Comparison of ENCODE assay signal across 2 cellular contexts in the genomic region with DNA sequence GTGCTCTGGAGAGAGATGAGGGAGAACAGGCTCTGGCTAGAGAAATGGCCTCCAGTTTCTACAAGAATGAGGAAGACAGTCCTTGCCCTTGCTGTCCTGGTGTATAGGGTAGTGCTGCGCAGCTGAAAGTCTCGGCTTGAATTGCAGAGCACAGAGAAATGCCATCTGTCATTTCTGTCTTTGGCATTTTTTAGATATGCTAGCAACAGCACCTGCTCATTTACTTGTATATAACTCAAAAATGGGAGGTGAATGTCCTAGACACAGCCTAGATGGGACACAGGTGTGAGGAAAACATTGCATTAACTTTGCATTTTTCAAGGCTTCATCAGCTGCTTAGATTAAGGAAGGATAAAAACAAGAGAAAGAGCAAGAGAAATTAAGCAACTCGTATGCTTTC.
TF ChIP-seq lines count a peak whose summit lies in the region.

No MANE protein-coding gene starts in this region.

TF ChIP-seq in WTC11, 78 proteins besides CTCF, POLR2A, EP300 and RAD21:
- no peak for TF ChIP-seq FOXP1 (CRISPR knock-in tag; IDR thresholded peaks at IDR 0.05; ENCODE audit: borderline replicate concordance)
- no peak for TF ChIP-seq KAT7 (CRISPR knock-in tag; IDR thresholded peaks at IDR 0.05; ENCODE audit: borderline replicate concordance)
- TF ChIP-seq MXD4 (CRISPR knock-in tag; IDR thresholded peaks at IDR 0.05; ENCODE audit: borderline replicate concordance), result no peak
- no peak for TF ChIP-seq RELA (CRISPR knock-in tag; IDR thresholded peaks at IDR 0.05; ENCODE audit: borderline replicate concordance)
- no peak for TF ChIP-seq ZNF263 (CRISPR knock-in tag; IDR thresholded peaks at IDR 0.05; ENCODE audit: low read depth)
- TF ChIP-seq GABPB1 (CRISPR knock-in tag; IDR thresholded peaks at IDR 0.05), result no peak
- TF ChIP-seq, protein P1, sequence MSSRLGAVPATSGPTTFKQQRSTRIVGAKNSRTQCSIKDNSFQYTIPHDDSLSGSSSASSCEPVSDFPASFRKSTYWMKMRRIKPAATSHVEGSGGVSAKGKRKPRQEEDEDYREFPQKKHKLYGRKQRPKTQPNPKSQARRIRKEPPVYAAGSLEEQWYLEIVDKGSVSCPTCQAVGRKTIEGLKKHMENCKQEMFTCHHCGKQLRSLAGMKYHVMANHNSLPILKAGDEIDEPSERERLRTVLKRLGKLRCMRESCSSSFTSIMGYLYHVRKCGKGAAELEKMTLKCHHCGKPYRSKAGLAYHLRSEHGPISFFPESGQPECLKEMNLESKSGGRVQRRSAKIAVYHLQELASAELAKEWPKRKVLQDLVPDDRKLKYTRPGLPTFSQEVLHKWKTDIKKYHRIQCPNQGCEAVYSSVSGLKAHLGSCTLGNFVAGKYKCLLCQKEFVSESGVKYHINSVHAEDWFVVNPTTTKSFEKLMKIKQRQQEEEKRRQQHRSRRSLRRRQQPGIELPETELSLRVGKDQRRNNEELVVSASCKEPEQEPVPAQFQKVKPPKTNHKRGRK (CRISPR knock-in tag; IDR thresholded peaks at IDR 0.05; ENCODE audit: borderline replicate concordance), result no peak

TF ChIP-seq in H1, 55 proteins besides CTCF, POLR2A, EP300 and RAD21:
- TF ChIP-seq KDM1A (IDR thresholded peaks at IDR 0.05; ENCODE audit: borderline replicate concordance, low read length) (no peak), EZH2 (IDR thresholded peaks at IDR 0.05; ENCODE audit: low read depth, low read length, severe bottlenecking) (no peak), GTF2F1 (IDR thresholded peaks at IDR 0.05; ENCODE audit: borderline replicate concordance, low read depth, low read length) (no peak), RBBP5 (IDR thresholded peaks at IDR 0.05; ENCODE audit: borderline replicate concordance, low read depth, low read length) (no peak), ZNF274 (IDR thresholded peaks at IDR 0.05; ENCODE audit: borderline replicate concordance, extremely low read depth, low read length) (no peak), HDAC2 (IDR thresholded peaks at IDR 0.05; ENCODE audit: borderline replicate concordance in 1 of 2, low read depth in 2 of 2, low read length in 2 of 2) (no peak), CHD1 (IDR thresholded peaks at IDR 0.05; ENCODE audit: low read depth, low read length) (no peak), TEAD4 (IDR thresholded peaks at IDR 0.05; ENCODE audit: low read depth, low read length) (no peak), GABPA (IDR thresholded peaks at IDR 0.05; ENCODE audit: borderline replicate concordance, insufficient read depth, low read length) (no peak), NANOG (IDR thresholded peaks at IDR 0.05; ENCODE audit: insufficient read depth, low read depth, low read length, poor library complexity, severe bottlenecking) (no peak), TCF12 (IDR thresholded peaks at IDR 0.05; ENCODE audit: low read depth, low read length) (no peak), SP4 (IDR thresholded peaks at IDR 0.05; ENCODE audit: low read length) (no peak), HDAC6 (IDR thresholded peaks at IDR 0.05; ENCODE audit: low read depth, low read length) (no peak), SP1 (IDR thresholded peaks at IDR 0.05; ENCODE audit: low read depth, low read length) (no peak), KDM4A (IDR thresholded peaks at IDR 0.05; ENCODE audit: low read depth, low read length, severe bottlenecking) (no peak)
- TF ChIP-seq, protein P2, sequence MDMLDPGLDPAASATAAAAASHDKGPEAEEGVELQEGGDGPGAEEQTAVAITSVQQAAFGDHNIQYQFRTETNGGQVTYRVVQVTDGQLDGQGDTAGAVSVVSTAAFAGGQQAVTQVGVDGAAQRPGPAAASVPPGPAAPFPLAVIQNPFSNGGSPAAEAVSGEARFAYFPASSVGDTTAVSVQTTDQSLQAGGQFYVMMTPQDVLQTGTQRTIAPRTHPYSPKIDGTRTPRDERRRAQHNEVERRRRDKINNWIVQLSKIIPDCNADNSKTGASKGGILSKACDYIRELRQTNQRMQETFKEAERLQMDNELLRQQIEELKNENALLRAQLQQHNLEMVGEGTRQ (IDR thresholded peaks at IDR 0.05; ENCODE audit: low read length), result no peak
- TF ChIP-seq, protein P3, sequence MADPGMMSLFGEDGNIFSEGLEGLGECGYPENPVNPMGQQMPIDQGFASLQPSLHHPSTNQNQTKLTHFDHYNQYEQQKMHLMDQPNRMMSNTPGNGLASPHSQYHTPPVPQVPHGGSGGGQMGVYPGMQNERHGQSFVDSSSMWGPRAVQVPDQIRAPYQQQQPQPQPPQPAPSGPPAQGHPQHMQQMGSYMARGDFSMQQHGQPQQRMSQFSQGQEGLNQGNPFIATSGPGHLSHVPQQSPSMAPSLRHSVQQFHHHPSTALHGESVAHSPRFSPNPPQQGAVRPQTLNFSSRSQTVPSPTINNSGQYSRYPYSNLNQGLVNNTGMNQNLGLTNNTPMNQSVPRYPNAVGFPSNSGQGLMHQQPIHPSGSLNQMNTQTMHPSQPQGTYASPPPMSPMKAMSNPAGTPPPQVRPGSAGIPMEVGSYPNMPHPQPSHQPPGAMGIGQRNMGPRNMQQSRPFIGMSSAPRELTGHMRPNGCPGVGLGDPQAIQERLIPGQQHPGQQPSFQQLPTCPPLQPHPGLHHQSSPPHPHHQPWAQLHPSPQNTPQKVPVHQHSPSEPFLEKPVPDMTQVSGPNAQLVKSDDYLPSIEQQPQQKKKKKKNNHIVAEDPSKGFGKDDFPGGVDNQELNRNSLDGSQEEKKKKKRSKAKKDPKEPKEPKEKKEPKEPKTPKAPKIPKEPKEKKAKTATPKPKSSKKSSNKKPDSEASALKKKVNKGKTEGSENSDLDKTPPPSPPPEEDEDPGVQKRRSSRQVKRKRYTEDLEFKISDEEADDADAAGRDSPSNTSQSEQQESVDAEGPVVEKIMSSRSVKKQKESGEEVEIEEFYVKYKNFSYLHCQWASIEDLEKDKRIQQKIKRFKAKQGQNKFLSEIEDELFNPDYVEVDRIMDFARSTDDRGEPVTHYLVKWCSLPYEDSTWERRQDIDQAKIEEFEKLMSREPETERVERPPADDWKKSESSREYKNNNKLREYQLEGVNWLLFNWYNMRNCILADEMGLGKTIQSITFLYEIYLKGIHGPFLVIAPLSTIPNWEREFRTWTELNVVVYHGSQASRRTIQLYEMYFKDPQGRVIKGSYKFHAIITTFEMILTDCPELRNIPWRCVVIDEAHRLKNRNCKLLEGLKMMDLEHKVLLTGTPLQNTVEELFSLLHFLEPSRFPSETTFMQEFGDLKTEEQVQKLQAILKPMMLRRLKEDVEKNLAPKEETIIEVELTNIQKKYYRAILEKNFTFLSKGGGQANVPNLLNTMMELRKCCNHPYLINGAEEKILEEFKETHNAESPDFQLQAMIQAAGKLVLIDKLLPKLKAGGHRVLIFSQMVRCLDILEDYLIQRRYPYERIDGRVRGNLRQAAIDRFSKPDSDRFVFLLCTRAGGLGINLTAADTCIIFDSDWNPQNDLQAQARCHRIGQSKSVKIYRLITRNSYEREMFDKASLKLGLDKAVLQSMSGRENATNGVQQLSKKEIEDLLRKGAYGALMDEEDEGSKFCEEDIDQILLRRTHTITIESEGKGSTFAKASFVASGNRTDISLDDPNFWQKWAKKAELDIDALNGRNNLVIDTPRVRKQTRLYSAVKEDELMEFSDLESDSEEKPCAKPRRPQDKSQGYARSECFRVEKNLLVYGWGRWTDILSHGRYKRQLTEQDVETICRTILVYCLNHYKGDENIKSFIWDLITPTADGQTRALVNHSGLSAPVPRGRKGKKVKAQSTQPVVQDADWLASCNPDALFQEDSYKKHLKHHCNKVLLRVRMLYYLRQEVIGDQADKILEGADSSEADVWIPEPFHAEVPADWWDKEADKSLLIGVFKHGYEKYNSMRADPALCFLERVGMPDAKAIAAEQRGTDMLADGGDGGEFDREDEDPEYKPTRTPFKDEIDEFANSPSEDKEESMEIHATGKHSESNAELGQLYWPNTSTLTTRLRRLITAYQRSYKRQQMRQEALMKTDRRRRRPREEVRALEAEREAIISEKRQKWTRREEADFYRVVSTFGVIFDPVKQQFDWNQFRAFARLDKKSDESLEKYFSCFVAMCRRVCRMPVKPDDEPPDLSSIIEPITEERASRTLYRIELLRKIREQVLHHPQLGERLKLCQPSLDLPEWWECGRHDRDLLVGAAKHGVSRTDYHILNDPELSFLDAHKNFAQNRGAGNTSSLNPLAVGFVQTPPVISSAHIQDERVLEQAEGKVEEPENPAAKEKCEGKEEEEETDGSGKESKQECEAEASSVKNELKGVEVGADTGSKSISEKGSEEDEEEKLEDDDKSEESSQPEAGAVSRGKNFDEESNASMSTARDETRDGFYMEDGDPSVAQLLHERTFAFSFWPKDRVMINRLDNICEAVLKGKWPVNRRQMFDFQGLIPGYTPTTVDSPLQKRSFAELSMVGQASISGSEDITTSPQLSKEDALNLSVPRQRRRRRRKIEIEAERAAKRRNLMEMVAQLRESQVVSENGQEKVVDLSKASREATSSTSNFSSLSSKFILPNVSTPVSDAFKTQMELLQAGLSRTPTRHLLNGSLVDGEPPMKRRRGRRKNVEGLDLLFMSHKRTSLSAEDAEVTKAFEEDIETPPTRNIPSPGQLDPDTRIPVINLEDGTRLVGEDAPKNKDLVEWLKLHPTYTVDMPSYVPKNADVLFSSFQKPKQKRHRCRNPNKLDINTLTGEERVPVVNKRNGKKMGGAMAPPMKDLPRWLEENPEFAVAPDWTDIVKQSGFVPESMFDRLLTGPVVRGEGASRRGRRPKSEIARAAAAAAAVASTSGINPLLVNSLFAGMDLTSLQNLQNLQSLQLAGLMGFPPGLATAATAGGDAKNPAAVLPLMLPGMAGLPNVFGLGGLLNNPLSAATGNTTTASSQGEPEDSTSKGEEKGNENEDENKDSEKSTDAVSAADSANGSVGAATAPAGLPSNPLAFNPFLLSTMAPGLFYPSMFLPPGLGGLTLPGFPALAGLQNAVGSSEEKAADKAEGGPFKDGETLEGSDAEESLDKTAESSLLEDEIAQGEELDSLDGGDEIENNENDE (IDR thresholded peaks at IDR 0.05; ENCODE audit: insufficient replicate concordance, low read length), result no peak
